In the genomic region with DNA sequence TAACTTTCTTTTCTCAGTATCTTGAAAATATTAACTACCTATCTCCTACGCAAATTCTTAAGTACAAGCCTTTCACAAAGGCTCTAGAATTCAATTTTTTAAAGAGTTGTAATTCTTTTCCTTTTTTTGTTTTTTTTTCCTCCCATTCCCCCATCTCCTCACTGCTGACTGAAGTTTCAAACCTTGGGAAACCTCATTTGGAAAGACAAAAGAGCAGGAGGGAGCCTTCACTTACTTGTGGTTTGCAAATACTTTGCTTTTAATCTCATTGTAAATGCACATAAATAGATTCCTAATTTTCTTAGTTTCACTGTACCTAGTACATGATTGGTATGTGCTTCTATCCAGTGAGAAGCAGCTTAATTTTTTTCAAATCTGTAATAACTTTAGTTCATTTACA, we compare ENCODE assay signal across 30 cellular contexts. TPM values are rescaled to one million over a fixed set of nuclear protein-coding genes. Genes with fewer than 3 reads are reported as not detected.
"Had no signal": no experiment of that assay in that cellular context is flagged by ENCODE, and none has a peak within 500 bp of the region (broad histone marks: within the 10 kb centered on the region; RNA-seq: fewer than 3 reads in every experiment).

No MANE protein-coding gene starts in this region.

- H3K9me3 ChIP-seq: ascending aorta, Peyer's patch had no signal

- H3K36me3 ChIP-seq: ascending aorta, cardiac muscle cell, Peyer's patch, WERI-Rb-1 had no signal

- H3K9me3 Mint-ChIP-seq: activated naive CD4-positive, alpha-beta T cell treated with anti-CD3 and anti-CD28 coated beads, Interleukin-2, amount 50 U/mL, for 24 hours; activated T-cell treated with anti-CD3 and anti-CD28 coated beads, Interleukin-2, amount 50 U/mL, for 24 hours had no signal

- DNase-seq: activated CD4-positive, alpha-beta T cell treated with anti-CD3 and anti-CD28 coated beads for 36 hours; activated CD4-positive, alpha-beta T cell treated with anti-CD3 and anti-CD28 coated beads, Interleukin-2, amount 10 ng/mL, durations not matched to agents 7 days and 5 days; activated CD4-positive, alpha-beta T cell treated with anti-CD3 and anti-CD28 coated beads, Interleukin-2, amount 50 U/mL, for 48 hours; activated CD8-positive, alpha-beta T cell treated with anti-CD3 and anti-CD28 coated beads, Interleukin-2, amount 10 ng/mL, durations not matched to agents 7 days and 5 days; activated gamma-delta T cell; activated naive CD4-positive, alpha-beta T cell treated with Interleukin-2 at 50 U/mL for 16 hours; activated naive CD8-positive, alpha-beta T cell treated with anti-CD3 and anti-CD28 coated beads, Interleukin-2, amount 10 ng/mL, durations not matched to agents 7 days and 5 days; activated T-cell treated with anti-CD3 and anti-CD28 coated beads, Interleukin-2, amount 50 U/mL, for 24 hours; amygdala; MM.1S; MV-4-11; NCI-H1092; NCI-H1436 treated with DMSO at 0.1 percent for 48 hours; NCI-H1694 treated with DMSO at 0.1 percent for 48 hours; NCI-H2029; NCI-H345; NCI-H524 treated with DMSO at 0.1 percent for 48 hours; PC-3; Peyer's patch; RPMI8226; SIG-M5; T1000; WERI-Rb-1 had no signal

- H3K27ac Mint-ChIP-seq: activated CD4-positive, alpha-beta T cell treated with anti-CD3 and anti-CD28 coated beads for 36 hours; activated CD4-positive, alpha-beta T cell treated with anti-CD3 and anti-CD28 coated beads, Interleukin-2, amount 10 ng/mL, durations not matched to agents 7 days and 5 days; activated CD8-positive, alpha-beta T cell treated with anti-CD3 and anti-CD28 coated beads, Interleukin-2, amount 10 ng/mL, durations not matched to agents 7 days and 5 days; activated naive CD4-positive, alpha-beta T cell treated with anti-CD3 and anti-CD28 coated beads, Interleukin-2, amount 50 U/mL, for 24 hours; activated naive CD8-positive, alpha-beta T cell treated with anti-CD3 and anti-CD28 coated beads, Interleukin-2, amount 10 ng/mL, durations not matched to agents 7 days and 5 days; activated T-cell treated with anti-CD3 and anti-CD28 coated beads, Interleukin-2, amount 50 U/mL, for 24 hours; activated T-helper 2 cell treated with anti-CD3 and anti-CD28 coated beads, Interferon-gamma antibody, Interleukin-2, Interleukin-4, amounts not matched to agents 10 μg/mL and 5 μg/mL and 100 μg/mL, durations not matched to agents 14 hours and 24 hours and 36 hours had no signal

- H3K27ac ChIP-seq: ascending aorta, cardiac muscle cell, Peyer's patch, WERI-Rb-1 had no signal

- H3K4me3 Mint-ChIP-seq: activated CD4-positive, alpha-beta T cell treated with anti-CD3 and anti-CD28 coated beads for 36 hours; activated CD4-positive, alpha-beta T cell treated with anti-CD3 and anti-CD28 coated beads, Interleukin-2, amount 10 ng/mL, durations not matched to agents 7 days and 5 days; activated CD8-positive, alpha-beta T cell treated with anti-CD3 and anti-CD28 coated beads, Interleukin-2, amount 10 ng/mL, durations not matched to agents 7 days and 5 days; activated naive CD4-positive, alpha-beta T cell treated with anti-CD3 and anti-CD28 coated beads, Interleukin-2, amount 50 U/mL, for 24 hours; activated naive CD8-positive, alpha-beta T cell treated with anti-CD3 and anti-CD28 coated beads, Interleukin-2, amount 10 ng/mL, durations not matched to agents 7 days and 5 days; activated T-cell treated with anti-CD3 and anti-CD28 coated beads, Interleukin-2, amount 50 U/mL, for 24 hours; central memory CD8-positive, alpha-beta T cell had no signal

- H3K4me1 ChIP-seq: ascending aorta, Peyer's patch had no signal

- H3K4me3 ChIP-seq: ascending aorta, cardiac muscle cell, Peyer's patch had no signal

- H3K27me3 Mint-ChIP-seq: activated CD4-positive, alpha-beta T cell treated with anti-CD3 and anti-CD28 coated beads for 36 hours; activated T-cell treated with anti-CD3 and anti-CD28 coated beads, Interleukin-2, amount 50 U/mL, for 24 hours; central memory CD8-positive, alpha-beta T cell had no signal

- H3K27me3 ChIP-seq: ascending aorta, cardiac muscle cell, Peyer's patch had no signal

RNA-seq across cellular contexts. Expression of a gene that starts 15.8 kb away (rescaled TPM):
- total RNA-seq: activated CD4-positive, alpha-beta T cell treated with anti-CD3 and anti-CD28 coated beads for 36 hours; cardiac muscle cell; LHCN-M2; NCI-H460; PC-3 had no signal
